In the genomic region with DNA sequence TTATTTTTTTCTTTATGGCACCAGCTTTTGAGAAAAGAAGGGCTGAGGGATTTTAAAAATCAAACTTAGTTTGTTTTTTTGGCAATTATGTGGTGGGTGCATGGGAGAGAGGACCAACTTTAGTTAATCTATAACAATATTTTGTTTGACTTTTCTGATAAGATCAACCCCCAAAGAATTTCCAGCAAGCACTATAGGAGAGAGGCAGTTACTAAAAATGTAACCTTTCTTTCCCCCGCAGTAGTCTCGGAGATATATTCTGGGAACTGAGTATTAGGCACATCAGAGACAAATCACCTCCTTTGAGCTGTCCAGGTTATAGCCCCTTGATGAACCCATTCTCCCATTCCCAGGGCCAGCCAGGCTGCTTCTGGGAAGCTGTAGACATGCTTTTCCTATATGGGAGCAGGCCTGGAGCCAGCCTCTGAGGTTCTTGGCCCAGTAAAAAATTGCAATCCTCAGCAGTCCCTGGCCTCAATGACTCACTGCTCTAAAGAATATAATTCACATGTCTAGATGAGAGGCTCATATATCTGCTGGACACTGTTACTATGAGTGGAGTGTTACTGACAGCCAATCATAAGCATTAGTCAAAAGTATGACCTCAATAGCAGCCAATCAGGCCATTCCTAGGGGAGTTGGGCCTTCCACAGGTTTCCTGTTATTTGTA, we compare ENCODE assay signal across 18 cellular contexts.
DNase-seq lines count a peak whose midpoint lies in the region; ATAC-seq and TF ChIP-seq lines count a peak whose summit lies in the region.
"Had no signal": no experiment of that assay in that cellular context is flagged by ENCODE, and none has a peak within 500 bp of the region (broad histone marks: within the 10 kb centered on the region; RNA-seq: fewer than 3 reads in every experiment).

No MANE protein-coding gene starts in this region.

- peaks cover 8% of the 10 kb centered on the region for H3K4me1 ChIP-seq in HEK293 (ENCODE audit: control insufficient read depth, insufficient read depth, low read length)
- H3K4me1 ChIP-seq in psoas muscle, result peaks cover 13% of the 10 kb centered on the region
- H3K4me1 ChIP-seq: spleen, upper lobe of left lung had no signal

- WGBS in psoas muscle, 3 donors, result 44 to 85% (median 61%) methylated on average over 2 of the region's 2 CpGs

- H3K9me3 ChIP-seq in HEK293 (ENCODE audit: control insufficient read depth, insufficient read depth, low read depth, low read length), result no peaks in the 10 kb centered on the region
- no peaks in the 10 kb centered on the region for H3K9me3 ChIP-seq in psoas muscle
- H3K9me3 ChIP-seq: neutrophil, spleen, upper lobe of left lung had no signal

- intact Hi-C loops in psoas muscle (cut with DNase I) (no loop called here), sciatic nerve (cut with DNase I) (no loop called here)

- H3K36me3 ChIP-seq in HEK293 (ENCODE audit: control insufficient read depth in 2 of 2, insufficient read depth in 1 of 2, low read length in 2 of 2) (no peaks in the 10 kb centered on the region), psoas muscle (ENCODE audit: insufficient read depth in 1 of 2, low read depth in 1 of 2) (no peaks in the 10 kb centered on the region)
- H3K36me3 ChIP-seq: neutrophil, spleen, upper lobe of left lung had no signal

- no peak overlapping the region for H3K4me3 ChIP-seq in HEK293 (ENCODE audit: low read depth, low read length)
- no peak overlapping the region for H3K4me3 ChIP-seq in fibroblast of the aortic adventitia (ENCODE audit: low read depth, low read length)
- H3K4me3 ChIP-seq in psoas muscle, result no peak overlapping the region
- H3K4me3 ChIP-seq: spleen, upper lobe of left lung had no signal

- no peaks in the 10 kb centered on the region for H3K27me3 ChIP-seq in psoas muscle (ENCODE audit: insufficient read depth in 3 of 3, low read length in 2 of 3)
- H3K27me3 ChIP-seq: spleen, upper lobe of left lung had no signal

- ATAC-seq in SK-N-SH treated with all-trans-retinoic acid at 6 μM for 48 hours (peak; percentile 96), psoas muscle (peak; percentile 95 to 98 (median 98)), sciatic nerve (no peak), HG03159 (IDR thresholded peaks at IDR 0.05; ENCODE audit: unreplicated experiment) (no peak), GM19324 (IDR thresholded peaks at IDR 0.05; ENCODE audit: low FRiP score, unreplicated experiment) (no peak)
- ATAC-seq: activated CD4-positive, CD25-positive, alpha-beta regulatory T cell treated with anti-CD3 and anti-CD28 coated beads, Interleukin-2, amount 50 U/mL, for 24 hours; activated CD8-positive, alpha-beta memory T cell treated with anti-CD3 and anti-CD28 coated beads, Interleukin-2, amount 10 ng/mL, durations not matched to agents 7 days and 5 days had no signal

- H3K27ac ChIP-seq in HEK293 (ENCODE audit: extremely low read depth, low read depth, low read length) (peak overlapping the region; percentile 59), psoas muscle (peak overlapping the region; percentile 43)
- H3K27ac ChIP-seq: neutrophil, spleen, upper lobe of left lung had no signal

- POLR2A ChIA-PET in HEK293 (lab: Yijun Ruan, JAX), result interaction anchor here (0.7 kb wide), 1 partner anchor 1697 kb away, joined by 3 read pairs; no protein-coding TSS in a partner anchor

- DNase-seq in fibroblast of the aortic adventitia (ENCODE audit: low read depth) (peak; percentile 8), psoas muscle (peak; percentile 17 to 60), sciatic nerve (ENCODE audit: low spot score) (no peak), GM19240 (ENCODE audit: insufficient read length, low spot score) (no peak)
- DNase-seq: activated CD8-positive, alpha-beta memory T cell treated with anti-CD3 and anti-CD28 coated beads, Interleukin-2, amount 10 ng/mL, durations not matched to agents 7 days and 5 days; activated naive CD4-positive, alpha-beta T cell treated with anti-CD3 and anti-CD28 coated beads, Interleukin-2, amount 10 ng/mL, durations not matched to agents 7 days and 5 days; COR-L47; H9; NCI-H82; spleen; stimulated activated naive CD4-positive, alpha-beta T cell; upper lobe of left lung had no signal

- TF ChIP-seq CTCF in HEK293 (tag by site-specific recombination; IDR thresholded peaks at IDR 0.05) (no peak), fibroblast of the aortic adventitia (IDR thresholded peaks at IDR 0.05; ENCODE audit: insufficient read depth, low read length) (no peak), psoas muscle (IDR thresholded peaks at IDR 0.05) (no peak)

- CTCF ChIA-PET in HEK293 (lab: Yijun Ruan, JAX), result interaction anchor here (1.4 kb wide), 2 partner anchors 11 to 76 kb away, joined by 3 to 5 read pairs; no protein-coding TSS in a partner anchor

TF ChIP-seq in HEK293, 187 proteins besides CTCF, POLR2A, EP300 and RAD21:
- TF ChIP-seq ZNF146 (tag by site-specific recombination; IDR thresholded peaks at IDR 0.05) (no peak), ZNF335 (tag by site-specific recombination; conservative IDR thresholded peaks at IDR 0.05) (no peak), ZNF324 (tag by site-specific recombination; IDR thresholded peaks at IDR 0.05) (no peak), ZSCAN23 (tag by site-specific recombination; IDR thresholded peaks at IDR 0.05) (no peak)
- TF ChIP-seq, protein P1, sequence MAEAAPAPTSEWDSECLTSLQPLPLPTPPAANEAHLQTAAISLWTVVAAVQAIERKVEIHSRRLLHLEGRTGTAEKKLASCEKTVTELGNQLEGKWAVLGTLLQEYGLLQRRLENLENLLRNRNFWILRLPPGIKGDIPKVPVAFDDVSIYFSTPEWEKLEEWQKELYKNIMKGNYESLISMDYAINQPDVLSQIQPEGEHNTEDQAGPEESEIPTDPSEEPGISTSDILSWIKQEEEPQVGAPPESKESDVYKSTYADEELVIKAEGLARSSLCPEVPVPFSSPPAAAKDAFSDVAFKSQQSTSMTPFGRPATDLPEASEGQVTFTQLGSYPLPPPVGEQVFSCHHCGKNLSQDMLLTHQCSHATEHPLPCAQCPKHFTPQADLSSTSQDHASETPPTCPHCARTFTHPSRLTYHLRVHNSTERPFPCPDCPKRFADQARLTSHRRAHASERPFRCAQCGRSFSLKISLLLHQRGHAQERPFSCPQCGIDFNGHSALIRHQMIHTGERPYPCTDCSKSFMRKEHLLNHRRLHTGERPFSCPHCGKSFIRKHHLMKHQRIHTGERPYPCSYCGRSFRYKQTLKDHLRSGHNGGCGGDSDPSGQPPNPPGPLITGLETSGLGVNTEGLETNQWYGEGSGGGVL (tag by site-specific recombination; IDR thresholded peaks at IDR 0.05), result no peak

TF ChIP-seq in SK-N-SH treated with all-trans-retinoic acid at 6 μM for 48 hours, 23 proteins besides CTCF, POLR2A, EP300 and RAD21:
- TF ChIP-seq ISL1 (CRISPR knock-in tag; IDR thresholded peaks at IDR 0.05) (peak; percentile 40; the same call in 1 of the 2 replicates), BACH2 (CRISPR knock-in tag; IDR thresholded peaks at IDR 0.05; ENCODE audit: borderline replicate concordance) (no peak)

Comparison
In these comparisons a context has a peak if more than half of its experiments do, and no peak if none do; other contexts are left out.
1. ATAC-seq: peak in SK-N-SH treated with all-trans-retinoic acid at 6 μM for 48 hours (single experiment) and psoas muscle (4 of 4); none in sciatic nerve (single experiment), HG03159 (single experiment) and GM19324 (single experiment).
2. DNase-seq: peak in fibroblast of the aortic adventitia (single experiment) and psoas muscle (2 of 2); none in sciatic nerve (single experiment) and GM19240 (single experiment).